ENCODE assay signal across 8 cellular contexts in genomic region chr2:240568678-240569522, GRCh38. TPM values are rescaled to one million over a fixed set of nuclear protein-coding genes. Genes with fewer than 3 reads are reported as not detected.
DNase-seq lines count a peak whose midpoint lies in the region; ATAC-seq, FAIRE-seq and TF ChIP-seq lines count a peak whose summit lies in the region.

No MANE protein-coding gene starts in this region.

- TF ChIP-seq EP300 in GM12878 (IDR thresholded peaks at IDR 0.05; ENCODE audit: borderline replicate concordance in 1 of 2, control insufficient read depth in 1 of 2, low read depth in 2 of 2, low read length in 2 of 2): no peak

- H3K79me2 ChIP-seq in GM12878 (ENCODE audit: control insufficient read depth, insufficient read depth, low read length): peaks cover 35% of the 10 kb centered on the region

- H3K4me3 ChIP-seq in BE2C (ENCODE audit: low read depth, low read length) (peak overlapping the region; percentile 59), GM12878 (peak overlapping the region; percentile 96), iPS DF 6.9 (ENCODE audit: low read length) (peak overlapping the region; percentile 60; the same call in 1 of the 2 replicates)

- peak overlapping the region; percentile 28; the same call in 1 of the 2 replicates for H2AFZ ChIP-seq in GM12878 (ENCODE audit: control insufficient read depth, low read depth, low read length)

- intact Hi-C loops in GM12878 (cut with micrococcal nuclease; ENCODE audit: unreplicated experiment): loop anchor here (5.0 kb wide), 1 partner anchor 57 kb away; no protein-coding TSS in a partner anchor

- DNase-seq in BE2C (peak; percentile 67), SK-MEL-5 (ENCODE audit: low read depth, low spot score) (peak; percentile 37), GM12878 (ENCODE audit: low read depth, low spot score) (no peak), iPS DF 6.9 (ENCODE audit: low read depth, low spot score) (no peak), retina (peak; percentile 54), DMS114 treated with DMSO at 0.1 percent for 48 hours (lab: John Stamatoyannopoulos, UW; ENCODE audit: unreplicated experiment) (no peak)

- TF ChIP-seq POLR2A in GM12878 (IDR thresholded peaks at IDR 0.05; ENCODE audit: low read depth, low read length): no peak

- H3K27ac ChIP-seq in GM12878 (ENCODE audit: control insufficient read depth, insufficient read depth) (peak overlapping the region; percentile 68; the same call in 1 of the 2 replicates), iPS DF 6.9 (ENCODE audit: low read length) (no peak overlapping the region)

- no peaks in the 10 kb centered on the region; the same call in 1 of the 2 replicates for H4K20me1 ChIP-seq in GM12878 (ENCODE audit: control insufficient read depth, insufficient read depth)

- in situ Hi-C loops in SK-MEL-5 (cut with HindIII; ENCODE audit: low pct_unique_long_range_greater_than_20kb, low sequenced_read_pairs): no loop called here
- in situ Hi-C loops in GM12878 (cut with MboI): no loop called here

- peak; percentile 13 for FAIRE-seq in GM12878 (lab: Jason Lieb, UNC)

- H3K27me3 ChIP-seq in BE2C (no peaks in the 10 kb centered on the region), GM12878 (replicated peaks in 1 of 2; ENCODE audit: control insufficient read depth in 2 of 2, insufficient read depth in 2 of 2, low read length in 1 of 2) (no peaks in the 10 kb centered on the region), iPS DF 6.9 (ENCODE audit: control insufficient read depth, insufficient read depth, low read length) (peaks cover 19% of the 10 kb centered on the region)

- TF ChIP-seq RAD21 in GM12878 (IDR thresholded peaks at IDR 0.05; ENCODE audit: insufficient read depth, low read depth, low read length): no peak

- CTCF ChIA-PET in GM12878 (lab: Yijun Ruan, JAX): interaction anchor here (1.7 to 2.1 kb wide), 2 partner anchors 11 to 17 kb away, joined by 11 to 16 read pairs; partner anchors contain the start of gene CAPN10

- H3K9me3 ChIP-seq in BE2C: no peaks in the 10 kb centered on the region
- no peaks in the 10 kb centered on the region for H3K9me3 ChIP-seq in GM12878 (replicated peaks; ENCODE audit: control insufficient read depth, insufficient read depth, low read length)
- H3K9me3 ChIP-seq in iPS DF 6.9 (ENCODE audit: control insufficient read depth, insufficient read depth, low read length): no peaks in the 10 kb centered on the region

- RAD21 ChIA-PET in GM12878 (lab: Charles Lee; ENCODE audit: unreplicated experiment): interaction anchor here (1.7 kb wide), 1 partner anchor 18 kb away, joined by 7 read pairs; the partner anchor contains the start of gene CAPN10

- H3K36me3 ChIP-seq in BE2C: no peaks in the 10 kb centered on the region
- H3K36me3 ChIP-seq in GM12878 (ENCODE audit: control insufficient read depth in 2 of 2, insufficient read depth in 2 of 2, low read length in 1 of 2): no peaks in the 10 kb centered on the region
- no peaks in the 10 kb centered on the region for H3K36me3 ChIP-seq in iPS DF 6.9 (ENCODE audit: control insufficient read depth, insufficient read depth, low read length)

- SMC1A ChIA-PET in GM12878 (lab: Charles Lee; ENCODE audit: uncharacterized antibody, unreplicated experiment): interaction anchor here (1.0 to 1.2 kb wide), 4 partner anchors 9 to 18 kb away, joined by 3 to 6 read pairs (median 3); partner anchors contain the start of gene CAPN10

- H3K9ac ChIP-seq in GM12878 (ENCODE audit: control insufficient read depth, insufficient read depth, low read length): peak overlapping the region; percentile 72

- 1% methylated on average over 76 of the region's 93 CpGs for WGBS in GM12878 (ENCODE audit: insufficient coverage, insufficient replicate concordance, low lambda C conversion rate, missing lambda C conversion rate)
- no CpG with 5 or more reads among the region's 93 CpGs for WGBS in iPS DF 6.9 (ENCODE audit: insufficient coverage, insufficient read length)

- H3K4me1 ChIP-seq in BE2C (peaks cover 21% of the 10 kb centered on the region), GM12878 (ENCODE audit: control insufficient read depth, insufficient read depth, low read length) (peaks cover 47% of the 10 kb centered on the region), iPS DF 6.9 (ENCODE audit: control insufficient read depth, insufficient read depth, low read length) (peaks cover 17% of the 10 kb centered on the region)

- POLR2A ChIA-PET in GM12878 (lab: Charles Lee): interaction anchor here (1.2 to 1.5 kb wide), 3 partner anchors 8 to 17 kb away, joined by 3 to 9 read pairs (median 4); partner anchors contain the start of gene CAPN10

- H3K4me2 ChIP-seq in GM12878 (ENCODE audit: control insufficient read depth, insufficient read depth): peak overlapping the region; percentile 75

- BruUV-seq in GM12878 (replicated peaks; lab: Mats Ljungman, UMichigan): no TSS peak

- ATAC-seq in GM18868 (IDR thresholded peaks at IDR 0.05; ENCODE audit: unreplicated experiment) (peak; percentile 27), HG03565 (IDR thresholded peaks at IDR 0.05; ENCODE audit: unreplicated experiment) (peak; percentile 18), GM12878 (no peak)

- no peak for TF ChIP-seq CTCF in BE2C (IDR thresholded peaks at IDR 0.05; ENCODE audit: low read depth, low read length)
- TF ChIP-seq CTCF in GM12878 (IDR thresholded peaks at IDR 0.05 in 2 of 3, conservative IDR thresholded peaks at IDR 0.05 in 1 of 3; ENCODE audit: control insufficient read depth in 2 of 3, extremely low read depth in 1 of 3, insufficient read depth in 1 of 3, low read depth in 3 of 3, low read length in 3 of 3): no peak

RNA-seq across cellular contexts. Expression of gene RNPEPL1, which starts 0.6 kb away (rescaled TPM):
- polyA plus RNA-seq in BE2C (2012; ENCODE audit: insufficient read depth, insufficient read length, low read depth): 44.6 TPM
- total RNA-seq in SK-MEL-5 (2014; rRNA removed; shearing (Covaris generic)): 19.0 and 19.7 TPM in 2 replicates
- 91.1 and 102 TPM in 2 replicates for polyA plus RNA-seq in SK-MEL-5 (2015; cell fraction: cytosol; rRNA removed)
- polyA plus RNA-seq in SK-MEL-5 (2015; cell fraction: nucleus; rRNA removed): 91.6 and 113 TPM in 2 replicates
- total RNA-seq in GM12878 (2013; cell fraction: nucleolus; rRNA removed): 20.1 and 20.4 TPM in 2 replicates
- total RNA-seq in GM12878 (2014; rRNA removed): 18.1 and 21.6 TPM in 2 replicates
- total RNA-seq in GM12878 (2014; rRNA removed; fragmentation: Illumina TruSeq; extraction: Trizol): 5.4 and 6.2 TPM in 2 replicates
- total RNA-seq in GM12878 (2021): 49.5 and 53.5 TPM in 2 replicates
- polyA plus RNA-seq in GM12878 (2011; ENCODE audit: low read depth): 13.5 TPM
- polyA plus RNA-seq in GM12878 (2011; rRNA removed): 2.2 and 5.4 TPM in 2 replicates
- 16.9 and 21.7 TPM in 2 replicates for polyA plus RNA-seq in GM12878 (2011; cell fraction: cytosol; rRNA removed)
- polyA plus RNA-seq in GM12878 (2011; cell fraction: nucleus; rRNA removed): 81.1 and 82.2 TPM in 2 replicates
- polyA plus RNA-seq in GM12878 (2012): 34.1 and 38.3 TPM in 2 replicates
- 1.1 and 6.7 TPM in 2 replicates for polyA plus RNA-seq in GM12878 (2014; fragmentation: Illumina TruSeq; extraction: Trizol)
- 1 to 10 TPM in 1 of 2 experiments, under 1 TPM in 1; 0.24 to 1.2 TPM for polyA plus RNA-seq in GM12878 (2014; fragmentation: Nextera tagmentation; extraction: Ambion mirVana)
- polyA plus RNA-seq in GM12878 (2014; rRNA removed): 32.0 and 42.9 TPM in 2 replicates
- 1 to 10 TPM; 6.9 to 9.6 TPM for polyA plus RNA-seq in GM12878 (2016; fragmentation: Nextera tagmentation; extraction: Ambion mirVana)
- 8.1 and 20.4 TPM in 2 replicates for polyA minus RNA-seq in GM12878 (2011; rRNA and poly(A)+ RNA removed)
- 23.8 and 30.4 TPM in 2 replicates for polyA minus RNA-seq in GM12878 (2011; cell fraction: cytosol; rRNA and poly(A)+ RNA removed)
- 12.5 and 29.9 TPM in 2 replicates for polyA minus RNA-seq in GM12878 (2011; cell fraction: nucleus; rRNA and poly(A)+ RNA removed)

RNA-seq across cellular contexts. Expression of gene DUSP28, which starts 8.7 kb away (rescaled TPM):
- polyA plus RNA-seq in BE2C (2012; ENCODE audit: insufficient read depth, insufficient read length, low read depth): 14.7 TPM
- total RNA-seq in SK-MEL-5 (2014; rRNA removed; shearing (Covaris generic)): 3.6 and 8.0 TPM in 2 replicates
- 5.9 and 10.6 TPM in 2 replicates for polyA plus RNA-seq in SK-MEL-5 (2015; cell fraction: cytosol; rRNA removed)
- polyA plus RNA-seq in SK-MEL-5 (2015; cell fraction: nucleus; rRNA removed): 11.1 and 11.6 TPM in 2 replicates
- total RNA-seq in GM12878 (2013; cell fraction: nucleolus; rRNA removed): 10.4 and 11.4 TPM in 2 replicates
- total RNA-seq in GM12878 (2014; rRNA removed): 8.2 and 8.6 TPM in 2 replicates
- total RNA-seq in GM12878 (2014; rRNA removed; fragmentation: Illumina TruSeq; extraction: Trizol): 3.4 and 3.6 TPM in 2 replicates
- 4.8 and 5.2 TPM in 2 replicates for total RNA-seq in GM12878 (2021)
- polyA plus RNA-seq in GM12878 (2011; ENCODE audit: low read depth): 3.1 TPM
- polyA plus RNA-seq in GM12878 (2011; rRNA removed): 9.5 and 11.0 TPM in 2 replicates
- polyA plus RNA-seq in GM12878 (2011; cell fraction: cytosol; rRNA removed): 6.3 and 6.4 TPM in 2 replicates
- 3.7 and 5.9 TPM in 2 replicates for polyA plus RNA-seq in GM12878 (2011; cell fraction: nucleus; rRNA removed)
- 7.7 and 8.3 TPM in 2 replicates for polyA plus RNA-seq in GM12878 (2012)
- 4.4 and 4.6 TPM in 2 replicates for polyA plus RNA-seq in GM12878 (2014; fragmentation: Illumina TruSeq; extraction: Trizol)
- polyA plus RNA-seq in GM12878 (2014; fragmentation: Nextera tagmentation; extraction: Ambion mirVana): 1 to 10 TPM; 2.5 to 3.0 TPM
- 6.2 and 7.6 TPM in 2 replicates for polyA plus RNA-seq in GM12878 (2014; rRNA removed)
- 10 to 100 TPM; 11.6 to 12.5 TPM for polyA plus RNA-seq in GM12878 (2016; fragmentation: Nextera tagmentation; extraction: Ambion mirVana)
- 7.6 and 10.9 TPM in 2 replicates for polyA minus RNA-seq in GM12878 (2011; rRNA and poly(A)+ RNA removed)
- polyA minus RNA-seq in GM12878 (2011; cell fraction: cytosol; rRNA and poly(A)+ RNA removed): 1.7 and 3.6 TPM in 2 replicates
- 6.4 and 11.9 TPM in 2 replicates for polyA minus RNA-seq in GM12878 (2011; cell fraction: nucleus; rRNA and poly(A)+ RNA removed)

RNA-seq across cellular contexts. Expression of gene ANKMY1, which starts 11.1 kb away (rescaled TPM):
- 4.5 TPM for polyA plus RNA-seq in BE2C (2012; ENCODE audit: insufficient read depth, insufficient read length, low read depth)
- 5.2 and 9.7 TPM in 2 replicates for total RNA-seq in SK-MEL-5 (2014; rRNA removed; shearing (Covaris generic))
- 8.4 and 18.3 TPM in 2 replicates for polyA plus RNA-seq in SK-MEL-5 (2015; cell fraction: cytosol; rRNA removed)
- 41.2 and 51.2 TPM in 2 replicates for polyA plus RNA-seq in SK-MEL-5 (2015; cell fraction: nucleus; rRNA removed)
- 30.8 and 36.5 TPM in 2 replicates for total RNA-seq in GM12878 (2013; cell fraction: nucleolus; rRNA removed)
- total RNA-seq in GM12878 (2014; rRNA removed) (8.4 and 11.5 TPM in 2 replicates), GM12878 (2014; rRNA removed; fragmentation: Illumina TruSeq; extraction: Trizol) (9.6 and 10.7 TPM in 2 replicates), GM12878 (2021) (15.3 and 19.6 TPM in 2 replicates)
- 5.1 TPM for polyA plus RNA-seq in GM12878 (2011; ENCODE audit: low read depth)
- polyA plus RNA-seq in GM12878 (2011; rRNA removed) (5.8 and 7.3 TPM in 2 replicates), GM12878 (2014; fragmentation: Illumina TruSeq; extraction: Trizol) (9.0 and 15.1 TPM in 2 replicates), GM12878 (2014; fragmentation: Nextera tagmentation; extraction: Ambion mirVana) (1 to 10 TPM; 1.1 to 2.4 TPM), GM12878 (2014; rRNA removed) (11.6 and 13.8 TPM in 2 replicates), GM12878 (2016; fragmentation: Nextera tagmentation; extraction: Ambion mirVana) (10 to 100 TPM; 10.3 to 11.5 TPM)
- 9.3 and 9.6 TPM in 2 replicates for polyA plus RNA-seq in GM12878 (2011; cell fraction: cytosol; rRNA removed)
- polyA plus RNA-seq in GM12878 (2011; cell fraction: nucleus; rRNA removed): 17.5 and 21.5 TPM in 2 replicates
- polyA plus RNA-seq in GM12878 (2012): 9.4 and 9.8 TPM in 2 replicates
- polyA minus RNA-seq in GM12878 (2011; rRNA and poly(A)+ RNA removed): 12.7 and 18.9 TPM in 2 replicates
- polyA minus RNA-seq in GM12878 (2011; cell fraction: cytosol; rRNA and poly(A)+ RNA removed): 6.4 and 8.2 TPM in 2 replicates
- polyA minus RNA-seq in GM12878 (2011; cell fraction: nucleus; rRNA and poly(A)+ RNA removed): 13.8 and 23.8 TPM in 2 replicates

RNA-seq across cellular contexts. Expression of gene CAPN10, which starts 17.6 kb away (rescaled TPM):
- 80.2 TPM for polyA plus RNA-seq in BE2C (2012; ENCODE audit: insufficient read depth, insufficient read length, low read depth)
- total RNA-seq in SK-MEL-5 (2014; rRNA removed; shearing (Covaris generic)): 15.5 and 20.7 TPM in 2 replicates
- polyA plus RNA-seq in SK-MEL-5 (2015; cell fraction: cytosol; rRNA removed): 24.5 and 25.4 TPM in 2 replicates
- 92.4 and 115 TPM in 2 replicates for polyA plus RNA-seq in SK-MEL-5 (2015; cell fraction: nucleus; rRNA removed)
- 79.8 and 82.5 TPM in 2 replicates for total RNA-seq in GM12878 (2013; cell fraction: nucleolus; rRNA removed)
- total RNA-seq in GM12878 (2014; rRNA removed) (26.6 and 32.9 TPM in 2 replicates), GM12878 (2014; rRNA removed; fragmentation: Illumina TruSeq; extraction: Trizol) (8.4 and 12.4 TPM in 2 replicates), GM12878 (2021) (31.5 and 40.6 TPM in 2 replicates)
- polyA plus RNA-seq in GM12878 (2011; ENCODE audit: low read depth): 4.5 TPM
- polyA plus RNA-seq in GM12878 (2011; rRNA removed) (6.0 and 10.3 TPM in 2 replicates), GM12878 (2014; fragmentation: Illumina TruSeq; extraction: Trizol) (2.4 and 7.3 TPM in 2 replicates), GM12878 (2014; fragmentation: Nextera tagmentation; extraction: Ambion mirVana) (1 to 10 TPM in 1 of 2 experiments, under 1 TPM in 1; 0.37 to 1.6 TPM), GM12878 (2014; rRNA removed) (38.2 and 46.0 TPM in 2 replicates), GM12878 (2016; fragmentation: Nextera tagmentation; extraction: Ambion mirVana) (10 to 100 TPM; 22.6 to 27.1 TPM)
- polyA plus RNA-seq in GM12878 (2011; cell fraction: cytosol; rRNA removed): 9.9 and 23.2 TPM in 2 replicates
- 159 and 187 TPM in 2 replicates for polyA plus RNA-seq in GM12878 (2011; cell fraction: nucleus; rRNA removed)
- polyA plus RNA-seq in GM12878 (2012): 19.0 and 21.0 TPM in 2 replicates
- polyA minus RNA-seq in GM12878 (2011; rRNA and poly(A)+ RNA removed): 7.5 and 13.8 TPM in 2 replicates
- polyA minus RNA-seq in GM12878 (2011; cell fraction: cytosol; rRNA and poly(A)+ RNA removed): 7.4 and 9.0 TPM in 2 replicates
- polyA minus RNA-seq in GM12878 (2011; cell fraction: nucleus; rRNA and poly(A)+ RNA removed): 31.7 and 59.3 TPM in 2 replicates

RNA-seq across cellular contexts. Expression of gene GPR35, which starts 56.4 kb away (rescaled TPM):
- polyA plus RNA-seq in BE2C (2012; ENCODE audit: insufficient read depth, insufficient read length, low read depth): 0.43 TPM
- 0.05 TPM in 1 of 2 replicates, not detected in the other for total RNA-seq in SK-MEL-5 (2014; rRNA removed; shearing (Covaris generic))
- polyA plus RNA-seq in SK-MEL-5 (2015; cell fraction: cytosol; rRNA removed): 0.05 TPM in 1 of 2 replicates, not detected in the other
- 1.1 and 2.5 TPM in 2 replicates for polyA plus RNA-seq in SK-MEL-5 (2015; cell fraction: nucleus; rRNA removed)
- total RNA-seq in GM12878 (2013; cell fraction: nucleolus; rRNA removed): 8.6 and 8.8 TPM in 2 replicates
- total RNA-seq in GM12878 (2014; rRNA removed) (0.76 and 1.6 TPM in 2 replicates), GM12878 (2014; rRNA removed; fragmentation: Illumina TruSeq; extraction: Trizol) (0.14 TPM in 1 of 2 replicates, not detected in the other), GM12878 (2021) (0.56 and 1.1 TPM in 2 replicates)
- polyA plus RNA-seq in GM12878 (2011; ENCODE audit: low read depth): 0.62 TPM
- polyA plus RNA-seq in GM12878 (2011; rRNA removed) (0.43 and 0.75 TPM in 2 replicates), GM12878 (2014; fragmentation: Illumina TruSeq; extraction: Trizol) (0.18 TPM in 1 of 2 replicates, not detected in the other), GM12878 (2014; fragmentation: Nextera tagmentation; extraction: Ambion mirVana) (not detected), GM12878 (2014; rRNA removed) (0.74 and 1.3 TPM in 2 replicates), GM12878 (2016; fragmentation: Nextera tagmentation; extraction: Ambion mirVana) (under 1 TPM; 0.14 to 0.32 TPM)
- polyA plus RNA-seq in GM12878 (2011; cell fraction: cytosol; rRNA removed): 2.9 and 3.1 TPM in 2 replicates
- 4.4 TPM in 2 replicates for polyA plus RNA-seq in GM12878 (2011; cell fraction: nucleus; rRNA removed)
- polyA plus RNA-seq in GM12878 (2012): 1.8 and 2.4 TPM in 2 replicates
- 2.0 and 3.3 TPM in 2 replicates for polyA minus RNA-seq in GM12878 (2011; rRNA and poly(A)+ RNA removed)
- polyA minus RNA-seq in GM12878 (2011; cell fraction: cytosol; rRNA and poly(A)+ RNA removed): 1.7 TPM in 1 of 2 replicates, not detected in the other
- polyA minus RNA-seq in GM12878 (2011; cell fraction: nucleus; rRNA and poly(A)+ RNA removed): 0.97 and 1.1 TPM in 2 replicates

Comparison
In these comparisons a context has a peak if more than half of its experiments do, and no peak if none do; other contexts are left out.
1. DNase-seq: peak in BE2C (single experiment), SK-MEL-5 (single experiment) and retina (single experiment); none in GM12878 (single experiment), iPS DF 6.9 (single experiment) and DMS114 treated with DMSO at 0.1 percent for 48 hours (single experiment).
2. Peak in every context shown above with its lines, with median percentiles within 50 percentile points of each other: H3K4me3 ChIP-seq.